Comparison of ENCODE assay signal across 12 cellular contexts in genomic region chr6:1482381-1483166, GRCh38.
DNase-seq lines count a peak whose midpoint lies in the region; ATAC-seq, FAIRE-seq and TF ChIP-seq lines count a peak whose summit lies in the region.
"Had no signal": no experiment of that assay in that cellular context is flagged by ENCODE, and none has a peak within 500 bp of the region (broad histone marks: within the 10 kb centered on the region; RNA-seq: fewer than 3 reads in every experiment).

No MANE protein-coding gene starts in this region.

- H3K4me3 ChIP-seq in A549 (no peak overlapping the region), OCI-LY7 (ENCODE audit: low read depth, low read length, poor library complexity, severe bottlenecking) (peak overlapping the region; percentile 23), aorta (ENCODE audit: low read length in 2 of 2) (no peak overlapping the region)

- H4K20me1 ChIP-seq in OCI-LY7 (ENCODE audit: insufficient read depth, low read length) = no peaks in the 10 kb centered on the region

- H3K36me3 ChIP-seq in OCI-LY7 (ENCODE audit: insufficient read depth, low read length) (no peaks in the 10 kb centered on the region), aorta (ENCODE audit: control insufficient read depth in 1 of 2, insufficient read depth in 2 of 2, low read length in 1 of 2) (no peaks in the 10 kb centered on the region)

- FAIRE-seq in A549 (lab: Jason Lieb, UNC) (no peak), urothelium cell line (lab: Jason Lieb, UNC) (no peak)
- FAIRE-seq: HTR-8/SVneo had no signal

- H3K9me2 ChIP-seq in OCI-LY7 (ENCODE audit: insufficient read depth, low read length) = no peaks in the 10 kb centered on the region

- CTCF ChIA-PET in A549 (lab: Yijun Ruan, JAX) (interaction anchor here (1.0 kb wide), 1 partner anchor 15 kb away, joined by 3 read pairs; no protein-coding TSS in a partner anchor), OCI-LY7 (lab: Charles Lee; ENCODE audit: unreplicated experiment) (no interaction called here)

- peak overlapping the region; percentile 69 to 86 for H3K27ac ChIP-seq in A549
- H3K27ac ChIP-seq in OCI-LY7 (ENCODE audit: low read depth, low read length, poor library complexity, severe bottlenecking) = peak overlapping the region; percentile 68
- no peak overlapping the region for H3K27ac ChIP-seq in aorta (ENCODE audit: low read depth in 1 of 2, low read length in 2 of 2)

- TF ChIP-seq CTCF in A549 (IDR thresholded peaks at IDR 0.05) (no peak), OCI-LY7 (conservative IDR thresholded peaks at IDR 0.05; ENCODE audit: low read length) (no peak)

- no peaks in the 10 kb centered on the region for H3K27me3 ChIP-seq in aorta (ENCODE audit: control insufficient read depth in 1 of 2, insufficient read depth in 2 of 2, low read length in 1 of 2)

- DNase-seq in A549 (ENCODE audit: low read depth in 1 of 2, low spot score in 1 of 2) (no peak), GM19238 (ENCODE audit: insufficient read length, low spot score) (peak; percentile 17), OCI-LY7 (ENCODE audit: low spot score) (peak; percentile 68), NCI-H1417 (lab: John Stamatoyannopoulos, UW) (no peak), aorta (no peak), urothelium cell line (ENCODE audit: low spot score) (no peak), NCI-H1436 (lab: John Stamatoyannopoulos, UW) (no peak)
- DNase-seq: activated naive CD4-positive, alpha-beta T cell treated with anti-CD3 and anti-CD28 coated beads for 36 hours; NCI-H446 treated with DMSO at 0.1 percent for 48 hours; stimulated activated CD8-positive, alpha-beta memory T cell treated with anti-CD3 and anti-CD28 coated beads, Interleukin-4, amount 100 ng/mL, for 48 hours had no signal

- intact Hi-C loops in OCI-LY7 (cut with micrococcal nuclease; ENCODE audit: unreplicated experiment) = no loop called here
- intact Hi-C loops in aorta (cut with DNase I) = no loop called here

- TF ChIP-seq EP300 in A549 (IDR thresholded peaks at IDR 0.05) = no peak

- TF ChIP-seq POLR2A in A549 (IDR thresholded peaks at IDR 0.05; ENCODE audit: low read length) = no peak

- TF ChIP-seq RAD21 in A549 (conservative IDR thresholded peaks at IDR 0.05 in 1 of 2, IDR thresholded peaks at IDR 0.05 in 1 of 2) = no peak

- H3K79me2 ChIP-seq in OCI-LY7 (ENCODE audit: insufficient read depth, low read depth, low read length) = no peaks in the 10 kb centered on the region

- BruUV-seq in OCI-LY7 (replicated peaks; lab: Mats Ljungman, UMichigan) = no TSS peak

- POLR2A ChIA-PET in A549 (lab: Yijun Ruan, JAX) (no interaction called here), OCI-LY7 (lab: Charles Lee) (no interaction called here)

- WGBS in A549 (ENCODE audit: missing lambda C conversion rate) = 85% methylated on average over 9 of the region's 9 CpGs
- WGBS in aorta, 2 donors = 93% methylated on average over 9 of the region's 9 CpGs

- no peak for ATAC-seq in A549
- ATAC-seq in HG02884 (IDR thresholded peaks at IDR 0.05; ENCODE audit: unreplicated experiment) = peak; percentile 64
- no peak for ATAC-seq in aorta (ENCODE audit: low FRiP score)

- no peaks in the 10 kb centered on the region for H3K9me3 ChIP-seq in A549
- H3K9me3 ChIP-seq in OCI-LY7 (ENCODE audit: low read length) = no peaks in the 10 kb centered on the region
- no peaks in the 10 kb centered on the region for H3K9me3 ChIP-seq in aorta (ENCODE audit: control insufficient read depth, low read length)

- peak overlapping the region; percentile 62; the same call in 1 of the 2 replicates for H2AFZ ChIP-seq in OCI-LY7 (ENCODE audit: low read length)

- H3K4me2 ChIP-seq in A549 (no peak overlapping the region; the same call in 2 of the 3 replicates), OCI-LY7 (ENCODE audit: low read length) (peak overlapping the region; percentile 65)

- H3K4me1 ChIP-seq in A549 = peaks cover 64% of the 10 kb centered on the region
- peaks cover 18% of the 10 kb centered on the region for H3K4me1 ChIP-seq in OCI-LY7 (ENCODE audit: insufficient read depth, low read length, poor library complexity, severe bottlenecking)
- H3K4me1 ChIP-seq in aorta (ENCODE audit: control insufficient read depth in 1 of 2, insufficient read depth in 2 of 2, low read length in 2 of 2) = no peaks in the 10 kb centered on the region

TF ChIP-seq in A549, 52 proteins besides CTCF, POLR2A, EP300 and RAD21:
- TF ChIP-seq ZFP36 (IDR thresholded peaks at IDR 0.05; ENCODE audit: borderline replicate concordance, partially characterized antibody) = no peak
- no peak for TF ChIP-seq E2F6 (IDR thresholded peaks at IDR 0.05; ENCODE audit: borderline replicate concordance, low read depth)

Comparison
In these comparisons a context has a peak if more than half of its experiments do, and no peak if none do; other contexts are left out.
1. DNase-seq: peak in GM19238 (single experiment) and OCI-LY7 (single experiment); none in A549 (0 of 2), NCI-H1417 (0 of 3), aorta (0 of 2), urothelium cell line (single experiment) and NCI-H1436 (single experiment).
2. H3K27ac ChIP-seq: peak in A549 (2 of 2) and OCI-LY7 (single experiment); none in aorta (0 of 2).